22 cellular contexts compared by ENCODE assay signal in the genomic region with DNA sequence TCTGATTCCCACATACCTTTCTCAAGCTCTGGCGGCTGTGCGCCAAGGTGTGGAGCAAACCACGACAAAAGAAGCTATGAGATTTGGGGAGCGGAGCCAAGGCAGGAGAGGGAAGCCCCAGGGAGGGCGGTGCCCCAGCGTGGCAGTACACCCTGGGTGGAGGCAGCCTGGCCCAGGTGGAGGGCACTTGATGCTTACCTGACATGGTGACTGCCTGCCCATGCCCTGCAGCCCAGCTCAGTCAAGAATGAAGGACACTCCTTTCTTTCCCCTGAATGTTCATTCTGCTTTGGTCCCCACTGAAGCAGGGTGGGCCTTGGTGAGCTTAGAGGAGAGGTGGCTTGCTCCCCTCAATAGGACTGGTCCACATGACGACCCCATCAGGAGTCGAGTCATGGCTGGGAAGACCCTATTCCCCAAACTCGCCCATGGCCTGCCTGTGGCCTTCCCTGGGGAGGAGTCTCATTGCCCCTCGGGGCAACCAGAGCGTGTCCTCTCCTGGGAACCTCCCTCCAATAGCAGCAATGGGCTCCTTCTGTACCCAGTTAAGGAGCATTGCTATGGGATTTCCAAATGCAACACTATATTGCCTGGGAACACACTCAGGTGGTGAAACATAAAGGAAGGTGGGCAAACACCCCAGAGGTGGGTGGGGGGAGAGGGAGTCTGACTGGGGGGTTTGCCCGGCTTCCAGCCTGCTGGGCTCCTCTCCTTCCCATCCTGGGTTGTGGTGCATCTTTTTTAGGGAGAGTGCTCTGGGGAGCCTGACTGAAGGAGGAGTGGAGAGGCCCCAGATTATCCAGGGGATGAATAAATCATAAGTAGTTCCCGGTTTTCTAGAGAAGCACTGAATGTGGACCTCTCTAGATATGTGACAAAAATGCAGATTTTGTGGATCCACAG. TPM values are rescaled to one million over a fixed set of nuclear protein-coding genes. Genes with fewer than 3 reads are reported as not detected.
DNase-seq lines count a peak whose midpoint lies in the region; ATAC-seq and TF ChIP-seq lines count a peak whose summit lies in the region.
"Had no signal": no experiment of that assay in that cellular context is flagged by ENCODE, and none has a peak within 500 bp of the region (broad histone marks: within the 10 kb centered on the region; RNA-seq: fewer than 3 reads in every experiment).

No MANE protein-coding gene starts in this region.

- H4K20me1 ChIP-seq in H9 (ENCODE audit: control insufficient read depth, insufficient read depth, insufficient read length), result no peaks in the 10 kb centered on the region

- no peaks in the 10 kb centered on the region for H3K4me1 Mint-ChIP-seq in activated naive CD4-positive, alpha-beta T cell treated with anti-CD3 and anti-CD28 coated beads for 36 hours (ENCODE audit: low read depth)
- peaks cover 2 to 3% of the 10 kb centered on the region in 2 experiments; a peak in 2 of 4 replicates for H3K4me1 Mint-ChIP-seq in H9

- H3K36me3 Mint-ChIP-seq in activated naive CD4-positive, alpha-beta T cell treated with anti-CD3 and anti-CD28 coated beads for 36 hours (ENCODE audit: low read depth), result no peaks in the 10 kb centered on the region
- no peaks in the 10 kb centered on the region for H3K36me3 Mint-ChIP-seq in H9 (ENCODE audit: insufficient read depth in 1 of 3, low read depth in 3 of 3)

- H3K4me1 ChIP-seq in H9 (ENCODE audit: insufficient read depth, low read length), result no peaks in the 10 kb centered on the region
- H3K4me1 ChIP-seq: Caco-2 had no signal

- H3K18ac ChIP-seq in H9 (ENCODE audit: insufficient read length, low read depth, low read length), result no peak overlapping the region

- H2BK20ac ChIP-seq in H9 (ENCODE audit: low read depth, low read length, poor library complexity, severe bottlenecking), result no peak overlapping the region

- H2BK15ac ChIP-seq in H9 (ENCODE audit: low read depth, low read length), result no peak overlapping the region

- H2BK12ac ChIP-seq in H9 (ENCODE audit: insufficient read length, low read depth, low read length), result no peak overlapping the region

- no peak overlapping the region for H3K4me2 ChIP-seq in H9 (ENCODE audit: insufficient read depth, insufficient read length, low read length)

- H3K23ac ChIP-seq in H9 (ENCODE audit: insufficient read length, low read depth, low read length), result no peak overlapping the region

- H3K9ac ChIP-seq in H9 (ENCODE audit: extremely low read depth, insufficient read length, low read length), result no peak overlapping the region

- no peaks in the 10 kb centered on the region for H3K9me3 Mint-ChIP-seq in activated naive CD4-positive, alpha-beta T cell treated with anti-CD3 and anti-CD28 coated beads for 36 hours
- no peaks in the 10 kb centered on the region for H3K9me3 Mint-ChIP-seq in H9
- H3K9me3 Mint-ChIP-seq: HFFc6 had no signal

- no peak for ATAC-seq in sciatic nerve
- ATAC-seq: GM12878, K562 had no signal

- peak; percentile 0 for DNase-seq in activated naive CD4-positive, alpha-beta T cell treated with anti-CD3 and anti-CD28 coated beads for 36 hours
- no peak for DNase-seq in activated naive CD4-positive, alpha-beta T cell (lab: John Stamatoyannopoulos, UW)
- DNase-seq in H9 (peak; percentile 21), islet precursor cell (peak; percentile 23), sciatic nerve (ENCODE audit: low spot score) (peak; percentile 26), GM19240 (ENCODE audit: insufficient read length, low spot score) (no peak), DMS53 treated with DMSO at 0.1 percent for 48 hours (lab: John Stamatoyannopoulos, UW; ENCODE audit: unreplicated experiment) (no peak)
- no peak for DNase-seq in activated T-cell treated with anti-CD3 and anti-CD28 coated beads, Interleukin-2, amount 50 U/mL, for 48 hours
- DNase-seq: DMS53, GOT3, HFFc6, NCI-H1436, NCI-H2081 treated with DMSO at 0.1 percent for 48 hours, NCI-H2227 treated with DMSO at 0.1 percent for 48 hours, NCI-H526, OCI-M1 had no signal

- no peak overlapping the region for H4K8ac ChIP-seq in H9 (replicated peaks; ENCODE audit: insufficient read length, low read depth, low read length)

- no peak overlapping the region for H2AK5ac ChIP-seq in H9 (ENCODE audit: insufficient read length, low read length)

- H3K14ac ChIP-seq in H9 (ENCODE audit: insufficient read depth, low read length), result no peak overlapping the region; the same call in 1 of the 2 replicates

- H3K56ac ChIP-seq in H9 (ENCODE audit: insufficient read length, low read depth, low read length), result no peak overlapping the region

- no peak overlapping the region for H3K4me3 Mint-ChIP-seq in activated naive CD4-positive, alpha-beta T cell treated with anti-CD3 and anti-CD28 coated beads for 36 hours
- no peak overlapping the region for H3K4me3 Mint-ChIP-seq in H9
- H3K4me3 Mint-ChIP-seq: HFFc6 had no signal

- no peaks in the 10 kb centered on the region for H3K79me2 ChIP-seq in H9 (ENCODE audit: insufficient read depth, low read length)

- no peak overlapping the region for H3T11ph ChIP-seq in H9 (ENCODE audit: low read length)

- no peak overlapping the region for H3K27ac ChIP-seq in H9 (ENCODE audit: insufficient read length, low read depth, low read length)
- H3K27ac ChIP-seq: RWPE1 had no signal

- no peaks in the 10 kb centered on the region for H3K27me3 Mint-ChIP-seq in activated naive CD4-positive, alpha-beta T cell treated with anti-CD3 and anti-CD28 coated beads for 36 hours (ENCODE audit: low read depth)
- H3K27me3 Mint-ChIP-seq in H9 (ENCODE audit: low read depth), result peaks cover 11% of the 10 kb centered on the region

- no peak overlapping the region for H3K27ac Mint-ChIP-seq in activated naive CD4-positive, alpha-beta T cell treated with anti-CD3 and anti-CD28 coated beads for 36 hours
- no peak overlapping the region for H3K27ac Mint-ChIP-seq in H9
- H3K27ac Mint-ChIP-seq: HFFc6 had no signal

- no peaks in the 10 kb centered on the region for H3K9me3 ChIP-seq in H9 (ENCODE audit: control insufficient read depth, low read depth, low read length)
- H3K9me3 ChIP-seq: Caco-2 had no signal

- H2AFZ ChIP-seq in H9 (ENCODE audit: low read length), result no peak overlapping the region

- no peaks in the 10 kb centered on the region for H3K79me1 ChIP-seq in H9 (ENCODE audit: insufficient read depth, low read depth, low read length, poor library complexity, severe bottlenecking)

- H2BK120ac ChIP-seq in H9 (ENCODE audit: low read depth, low read length, poor library complexity, severe bottlenecking), result no peak overlapping the region

- CTCF ChIA-PET in activated naive CD4-positive, alpha-beta T cell treated with anti-CD3 and anti-CD28 coated beads for 36 hours (lab: Charles Lee), result interaction anchor here (1.2 kb wide), 1 partner anchor 23 kb away, joined by 3 read pairs; no protein-coding TSS in a partner anchor

- no CpG with 5 or more reads among the region's 13 CpGs for WGBS in H9 (ENCODE audit: extremely low coverage, insufficient read length, low lambda C conversion rate)

- no peaks in the 10 kb centered on the region for H3K23me2 ChIP-seq in H9 (ENCODE audit: insufficient read length, low read depth, low read length, poor library complexity, severe bottlenecking)

- intact Hi-C loops in activated naive CD4-positive, alpha-beta T cell treated with anti-CD3 and anti-CD28 coated beads for 36 hours (cut with micrococcal nuclease), result no loop called here
- intact Hi-C loops in sciatic nerve (cut with DNase I), result no loop called here

- no peak overlapping the region for H4K91ac ChIP-seq in H9 (ENCODE audit: insufficient read length, low read depth, low read length)

- no peak for TF ChIP-seq CTCF in H9 (conservative IDR thresholded peaks at IDR 0.05)

- no peak overlapping the region for H4K5ac ChIP-seq in H9 (ENCODE audit: insufficient read length, low read depth, low read length)

- H3K4ac ChIP-seq in H9 (ENCODE audit: low read depth, low read length), result no peak overlapping the region

- H2BK5ac ChIP-seq in H9 (ENCODE audit: insufficient read length, low read length), result no peak overlapping the region

- H3K27me3 ChIP-seq in H9 (ENCODE audit: insufficient read depth, low read length), result no peaks in the 10 kb centered on the region

RNA-seq across cellular contexts. Expression of a gene that starts 22.7 kb away (rescaled TPM):
- not detected for total RNA-seq in activated naive CD4-positive, alpha-beta T cell treated with anti-CD3 and anti-CD28 coated beads for 36 hours
- 0.63 and 0.66 TPM in 2 replicates for total RNA-seq in H9 (2021)
- total RNA-seq in sciatic nerve, result 59.6 TPM
- total RNA-seq: A673, Caco-2, G401, GM12878, HFFc6, K562 had no signal

Comparison
In these comparisons a context has a peak if more than half of its experiments do, and no peak if none do; other contexts are left out.
1. DNase-seq: peak in activated naive CD4-positive, alpha-beta T cell treated with anti-CD3 and anti-CD28 coated beads for 36 hours (single experiment), H9 (single experiment), islet precursor cell (single experiment) and sciatic nerve (single experiment); none in activated naive CD4-positive, alpha-beta T cell (0 of 4), GM19240 (single experiment), DMS53 treated with DMSO at 0.1 percent for 48 hours (single experiment) and activated T-cell treated with anti-CD3 and anti-CD28 coated beads, Interleukin-2, amount 50 U/mL, for 48 hours (0 of 2).
2. RNA of a gene that starts 22.7 kb away (total RNA-seq): 59.6 TPM in sciatic nerve (single experiment); 0.63 to 0.66 TPM in H9 and not detected in activated naive CD4-positive, alpha-beta T cell treated with anti-CD3 and anti-CD28 coated beads for 36 hours; every median in the first group is over 10 times any median in the second.